In the genomic region with DNA sequence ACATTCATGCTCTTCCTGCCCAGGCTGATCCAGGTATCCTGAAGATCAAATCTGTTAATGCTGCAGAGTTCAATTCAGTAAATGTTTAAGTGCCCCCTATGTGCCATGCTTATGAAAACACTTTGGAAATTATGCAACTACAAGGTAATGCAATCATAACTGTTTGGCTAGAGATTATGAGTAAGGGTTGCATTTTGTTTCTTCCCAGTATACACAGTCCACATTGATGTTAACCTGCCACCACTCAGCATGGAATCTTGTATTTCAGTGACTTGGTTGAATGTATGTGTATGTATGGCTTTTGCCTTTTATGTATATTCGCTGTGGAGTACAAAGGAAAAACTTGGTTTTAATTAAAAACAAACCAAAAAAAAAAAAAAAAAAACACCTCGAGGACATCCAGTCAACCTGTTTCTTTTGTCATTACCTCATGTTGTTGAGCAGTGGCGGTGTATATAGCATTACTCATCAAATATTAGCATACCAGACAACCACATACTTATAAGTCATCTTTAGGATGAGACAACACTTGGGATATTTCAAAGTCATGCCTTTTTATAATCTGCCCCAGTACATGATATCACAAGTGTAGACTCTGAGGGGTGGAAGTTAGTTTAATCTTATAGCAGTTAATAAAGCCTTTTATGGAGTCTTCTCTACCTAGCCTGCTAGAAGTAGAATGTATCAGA, we compare ENCODE assay signal across 9 cellular contexts.
DNase-seq lines count a peak whose midpoint lies in the region; ATAC-seq and TF ChIP-seq lines count a peak whose summit lies in the region.
"Had no signal": no experiment of that assay in that cellular context is flagged by ENCODE, and none has a peak within 500 bp of the region (broad histone marks: within the 10 kb centered on the region; RNA-seq: fewer than 3 reads in every experiment).

No MANE protein-coding gene starts in this region.

- H3K4me1 ChIP-seq in upper lobe of right lung, result peaks cover 10% of the 10 kb centered on the region
- H3K4me1 ChIP-seq in ascending aorta, result peaks cover 0 to 4% of the 10 kb centered on the region in 2 donors

- H3K27me3 ChIP-seq in upper lobe of right lung (no peaks in the 10 kb centered on the region), ascending aorta (no peaks in the 10 kb centered on the region)

- no peak overlapping the region for H3K4me3 Mint-ChIP-seq in activated naive CD4-positive, alpha-beta T cell treated with anti-CD3 and anti-CD28 coated beads, Interleukin-2, amount 10 ng/mL, durations not matched to agents 7 days and 5 days

- no peaks in the 10 kb centered on the region for H3K9me3 ChIP-seq in upper lobe of right lung
- H3K9me3 ChIP-seq in ascending aorta, result no peaks in the 10 kb centered on the region

- H3K36me3 ChIP-seq in upper lobe of right lung (peaks cover 46% of the 10 kb centered on the region), ascending aorta (peaks cover 16 to 42% of the 10 kb centered on the region in 2 donors)

- peaks cover 3% of the 10 kb centered on the region for H3K4me1 Mint-ChIP-seq in activated naive CD4-positive, alpha-beta T cell treated with anti-CD3 and anti-CD28 coated beads, Interleukin-2, amount 10 ng/mL, durations not matched to agents 7 days and 5 days

- H3K4me3 ChIP-seq in fibroblast of the aortic adventitia (ENCODE audit: low read depth, low read length), result no peak overlapping the region
- H3K4me3 ChIP-seq in upper lobe of right lung, result no peak overlapping the region
- H3K4me3 ChIP-seq in ascending aorta, result no peak overlapping the region

- DNase-seq in activated naive CD4-positive, alpha-beta T cell treated with anti-CD3 and anti-CD28 coated beads, Interleukin-2, amount 50 U/mL, for 72 hours (ENCODE audit: low spot score in 2 of 2), result no peak
- no peak for DNase-seq in activated naive CD4-positive, alpha-beta T cell treated with anti-CD3 and anti-CD28 coated beads, Interleukin-2, amount 10 ng/mL, durations not matched to agents 7 days and 5 days
- peak; percentile 92 for DNase-seq in RKO (ENCODE audit: low spot score)
- peak; percentile 47 for DNase-seq in fibroblast of the aortic adventitia (ENCODE audit: low read depth)
- no peak for DNase-seq in upper lobe of right lung
- no peak for DNase-seq in ascending aorta (ENCODE audit: low spot score in 2 of 2)
- DNase-seq in dedifferentiated amniotic fluid mesenchymal stem cell (ENCODE audit: extremely low spot score), result no peak
- DNase-seq: hypothalamus had no signal

- peak overlapping the region; percentile 40 to 51 for H3K27ac Mint-ChIP-seq in activated naive CD4-positive, alpha-beta T cell treated with anti-CD3 and anti-CD28 coated beads, Interleukin-2, amount 50 U/mL, for 72 hours
- no peak overlapping the region for H3K27ac Mint-ChIP-seq in activated naive CD4-positive, alpha-beta T cell treated with anti-CD3 and anti-CD28 coated beads, Interleukin-2, amount 10 ng/mL, durations not matched to agents 7 days and 5 days

- intact Hi-C loops in upper lobe of right lung (cut with DNase I) (no loop called here), ascending aorta (cut with DNase I) (no loop called here)

- no peaks in the 10 kb centered on the region for H3K36me3 Mint-ChIP-seq in activated naive CD4-positive, alpha-beta T cell treated with anti-CD3 and anti-CD28 coated beads, Interleukin-2, amount 50 U/mL, for 72 hours
- peaks cover 18% of the 10 kb centered on the region for H3K36me3 Mint-ChIP-seq in activated naive CD4-positive, alpha-beta T cell treated with anti-CD3 and anti-CD28 coated beads, Interleukin-2, amount 10 ng/mL, durations not matched to agents 7 days and 5 days

- H3K27me3 Mint-ChIP-seq in activated naive CD4-positive, alpha-beta T cell treated with anti-CD3 and anti-CD28 coated beads, Interleukin-2, amount 10 ng/mL, durations not matched to agents 7 days and 5 days, result no peaks in the 10 kb centered on the region

- H3K27ac ChIP-seq in upper lobe of right lung (no peak overlapping the region), ascending aorta (no peak overlapping the region)

- TF ChIP-seq CTCF in fibroblast of the aortic adventitia (IDR thresholded peaks at IDR 0.05; ENCODE audit: insufficient read depth, low read length) (peak; percentile 10), upper lobe of right lung (IDR thresholded peaks at IDR 0.05) (peak; percentile 14), ascending aorta (IDR thresholded peaks at IDR 0.05) (no peak)

- ATAC-seq in activated naive CD4-positive, alpha-beta T cell treated with anti-CD3 and anti-CD28 coated beads, Interleukin-2, amount 50 U/mL, for 72 hours, result peak; percentile 62 to 91
- ATAC-seq in upper lobe of right lung (peak; percentile 25), GM21360 (IDR thresholded peaks at IDR 0.05; ENCODE audit: unreplicated experiment) (no peak)

- CTCF ChIA-PET in activated naive CD4-positive, alpha-beta T cell treated with anti-CD3 and anti-CD28 coated beads, Interleukin-2, amount 10 ng/mL, durations not matched to agents 7 days and 5 days (lab: Charles Lee), result interaction anchor here (3.7 kb wide), 1 partner anchor 11 kb away, joined by 21 read pairs; no protein-coding TSS in a partner anchor

- H3K9me3 Mint-ChIP-seq in activated naive CD4-positive, alpha-beta T cell treated with anti-CD3 and anti-CD28 coated beads, Interleukin-2, amount 50 U/mL, for 72 hours, result no peaks in the 10 kb centered on the region
- no peaks in the 10 kb centered on the region for H3K9me3 Mint-ChIP-seq in activated naive CD4-positive, alpha-beta T cell treated with anti-CD3 and anti-CD28 coated beads, Interleukin-2, amount 10 ng/mL, durations not matched to agents 7 days and 5 days

Comparison
In these comparisons a context has a peak if more than half of its experiments do, and no peak if none do; other contexts are left out.
1. DNase-seq: peak in RKO (single experiment) and fibroblast of the aortic adventitia (single experiment); none in activated naive CD4-positive, alpha-beta T cell treated with anti-CD3 and anti-CD28 coated beads, Interleukin-2, amount 50 U/mL, for 72 hours (0 of 2), activated naive CD4-positive, alpha-beta T cell treated with anti-CD3 and anti-CD28 coated beads, Interleukin-2, amount 10 ng/mL, durations not matched to agents 7 days and 5 days (single experiment), upper lobe of right lung (single experiment), ascending aorta (0 of 2) and dedifferentiated amniotic fluid mesenchymal stem cell (single experiment).
2. CTCF ChIP-seq: peak in fibroblast of the aortic adventitia (single experiment) and upper lobe of right lung (single experiment); none in ascending aorta (0 of 3).